ENCODE assay signal across 24 cellular contexts in genomic region chr5:133116601-133117000, GRCh38.
DNase-seq lines count a peak whose midpoint lies in the region; ATAC-seq and TF ChIP-seq lines count a peak whose summit lies in the region.
"Had no signal": no experiment of that assay in that cellular context is flagged by ENCODE, and none has a peak within 500 bp of the region (broad histone marks: within the 10 kb centered on the region; RNA-seq: fewer than 3 reads in every experiment).

No MANE protein-coding gene starts in this region.

- no peak for ATAC-seq in activated CD8-positive, alpha-beta memory T cell treated with anti-CD3 and anti-CD28 coated beads, Interleukin-2, amount 10 ng/mL, durations not matched to agents 7 days and 5 days
- ATAC-seq in stimulated activated memory B cell treated with anti-CD40 and anti-IgM and Interleukin-4, amounts not matched to agents 10 μg/mL and 1 μg/mL and 100 μg/mL, for 72 hours = no peak
- ATAC-seq: CD8-positive, alpha-beta T cell had no signal

- no peak overlapping the region for H3K4me3 Mint-ChIP-seq in activated CD8-positive, alpha-beta memory T cell treated with anti-CD3 and anti-CD28 coated beads, Interleukin-2, amount 10 ng/mL, durations not matched to agents 7 days and 5 days
- no peak overlapping the region for H3K4me3 Mint-ChIP-seq in stimulated activated memory B cell treated with anti-CD40 and anti-IgM and Interleukin-4, amounts not matched to agents 10 μg/mL and 1 μg/mL and 100 μg/mL, for 72 hours
- H3K4me3 Mint-ChIP-seq: CD8-positive, alpha-beta T cell had no signal

- H3K36me3 ChIP-seq in parathyroid adenoma (ENCODE audit: control insufficient read depth, insufficient read depth, low read length) = no peaks in the 10 kb centered on the region
- H3K36me3 ChIP-seq: BLaER1 treated with 17β-estradiol and CSF1 and Interleukin-3, amounts not matched to agents 10 nM and 100 nM had no signal

- H3K27ac Mint-ChIP-seq in activated CD8-positive, alpha-beta memory T cell treated with anti-CD3 and anti-CD28 coated beads, Interleukin-2, amount 10 ng/mL, durations not matched to agents 7 days and 5 days = no peak overlapping the region
- peak overlapping the region; percentile 28 for H3K27ac Mint-ChIP-seq in stimulated activated memory B cell treated with anti-CD40 and anti-IgM and Interleukin-4, amounts not matched to agents 10 μg/mL and 1 μg/mL and 100 μg/mL, for 72 hours
- H3K27ac Mint-ChIP-seq: CD8-positive, alpha-beta T cell had no signal

- no peaks in the 10 kb centered on the region for H3K36me3 Mint-ChIP-seq in activated CD8-positive, alpha-beta memory T cell treated with anti-CD3 and anti-CD28 coated beads, Interleukin-2, amount 10 ng/mL, durations not matched to agents 7 days and 5 days
- H3K36me3 Mint-ChIP-seq in stimulated activated memory B cell treated with anti-CD40 and anti-IgM and Interleukin-4, amounts not matched to agents 10 μg/mL and 1 μg/mL and 100 μg/mL, for 72 hours = no peaks in the 10 kb centered on the region
- H3K36me3 Mint-ChIP-seq: CD8-positive, alpha-beta T cell had no signal

- DNase-seq in activated CD8-positive, alpha-beta memory T cell treated with anti-CD3 and anti-CD28 coated beads, Interleukin-2, amount 50 U/mL, for 48 hours = peak; percentile 33
- DNase-seq in activated CD8-positive, alpha-beta memory T cell treated with anti-CD3 and anti-CD28 coated beads, Interleukin-2, amount 10 ng/mL, durations not matched to agents 7 days and 5 days = no peak
- DNase-seq in fibroblast of villous mesenchyme (ENCODE audit: low read depth) = peak; percentile 80
- no peak for DNase-seq in cerebellar nuclear complex (lab: John Stamatoyannopoulos, UW)
- DNase-seq in NK-92 (lab: John Stamatoyannopoulos, UW; ENCODE audit: unreplicated experiment) = no peak
- no peak for DNase-seq in putamen (ENCODE audit: low spot score)
- DNase-seq: 8988T; CD8-positive, alpha-beta T cell; EL; GF-D8; MM.1S; NCI-H1092; NCI-H1436; NCI-H187 treated with DMSO at 0.1 percent for 48 hours; NCI-H2107; NCI-H446 treated with DMSO at 0.1 percent for 48 hours; NCI-H526 treated with DMSO at 0.1 percent for 48 hours; PC-9; SHP77 treated with DMSO at 0.1 percent for 48 hours had no signal

- no peaks in the 10 kb centered on the region for H3K79me2 ChIP-seq in parathyroid adenoma

- no peak overlapping the region for H3K27ac ChIP-seq in parathyroid adenoma
- H3K27ac ChIP-seq: BLaER1 treated with 17β-estradiol and CSF1 and Interleukin-3, amounts not matched to agents 10 nM and 100 nM; PC-9; RWPE1; SK-N-MC had no signal

- H3K27me3 ChIP-seq in parathyroid adenoma (ENCODE audit: control insufficient read depth, insufficient read depth, low read length) = no peaks in the 10 kb centered on the region
- H3K27me3 ChIP-seq: BLaER1 treated with 17β-estradiol and CSF1 and Interleukin-3, amounts not matched to agents 10 nM and 100 nM had no signal

- no peaks in the 10 kb centered on the region for H3K27me3 Mint-ChIP-seq in activated CD8-positive, alpha-beta memory T cell treated with anti-CD3 and anti-CD28 coated beads, Interleukin-2, amount 10 ng/mL, durations not matched to agents 7 days and 5 days
- no peaks in the 10 kb centered on the region for H3K27me3 Mint-ChIP-seq in stimulated activated memory B cell treated with anti-CD40 and anti-IgM and Interleukin-4, amounts not matched to agents 10 μg/mL and 1 μg/mL and 100 μg/mL, for 72 hours

- H3K4me1 ChIP-seq in parathyroid adenoma = peaks cover 21% of the 10 kb centered on the region

- H3K4me2 ChIP-seq in parathyroid adenoma (ENCODE audit: low read length) = no peak overlapping the region
- H3K4me2 ChIP-seq: BLaER1 treated with 17β-estradiol and CSF1 and Interleukin-3, amounts not matched to agents 10 nM and 100 nM; PC-9 had no signal

- CTCF ChIA-PET in activated CD8-positive, alpha-beta memory T cell treated with anti-CD3 and anti-CD28 coated beads, Interleukin-2, amount 10 ng/mL, durations not matched to agents 7 days and 5 days (lab: Charles Lee) = interaction anchor here (1.3 kb wide), 1 partner anchor 9 kb away, joined by 3 read pairs; no protein-coding TSS in a partner anchor

- H2AFZ ChIP-seq in parathyroid adenoma = peak overlapping the region; percentile 42
- H2AFZ ChIP-seq: PC-9 had no signal

- H3K9me3 ChIP-seq in parathyroid adenoma (ENCODE audit: control insufficient read depth, low read length) = no peaks in the 10 kb centered on the region
- H3K9me3 ChIP-seq: BLaER1 treated with 17β-estradiol and CSF1 and Interleukin-3, amounts not matched to agents 10 nM and 100 nM had no signal

- no peak overlapping the region for H3K9ac ChIP-seq in parathyroid adenoma
- H3K9ac ChIP-seq: BLaER1 treated with 17β-estradiol and CSF1 and Interleukin-3, amounts not matched to agents 10 nM and 100 nM had no signal

- TF ChIP-seq CTCF in fibroblast of villous mesenchyme (IDR thresholded peaks at IDR 0.05; ENCODE audit: insufficient read depth, low read depth, low read length) (no peak), parathyroid adenoma (IDR thresholded peaks at IDR 0.05) (no peak)

- H3K4me3 ChIP-seq in fibroblast of villous mesenchyme (ENCODE audit: low read depth, low read length) (no peak overlapping the region), parathyroid adenoma (ENCODE audit: low read depth, low read length) (no peak overlapping the region)
- H3K4me3 ChIP-seq: BLaER1 treated with 17β-estradiol and CSF1 and Interleukin-3, amounts not matched to agents 10 nM and 100 nM; PC-9; SK-N-MC had no signal

- no peaks in the 10 kb centered on the region for H3K4me1 Mint-ChIP-seq in activated CD8-positive, alpha-beta memory T cell treated with anti-CD3 and anti-CD28 coated beads, Interleukin-2, amount 10 ng/mL, durations not matched to agents 7 days and 5 days
- H3K4me1 Mint-ChIP-seq in stimulated activated memory B cell treated with anti-CD40 and anti-IgM and Interleukin-4, amounts not matched to agents 10 μg/mL and 1 μg/mL and 100 μg/mL, for 72 hours = peaks cover 41% of the 10 kb centered on the region

- no peaks in the 10 kb centered on the region for H3K9me3 Mint-ChIP-seq in activated CD8-positive, alpha-beta memory T cell treated with anti-CD3 and anti-CD28 coated beads, Interleukin-2, amount 10 ng/mL, durations not matched to agents 7 days and 5 days (ENCODE audit: low read depth)
- no peaks in the 10 kb centered on the region for H3K9me3 Mint-ChIP-seq in stimulated activated memory B cell treated with anti-CD40 and anti-IgM and Interleukin-4, amounts not matched to agents 10 μg/mL and 1 μg/mL and 100 μg/mL, for 72 hours
- H3K9me3 Mint-ChIP-seq: CD8-positive, alpha-beta T cell had no signal

Comparison
In these comparisons a context has a peak if more than half of its experiments do, and no peak if none do; other contexts are left out.
1. DNase-seq: peak in activated CD8-positive, alpha-beta memory T cell treated with anti-CD3 and anti-CD28 coated beads, Interleukin-2, amount 50 U/mL, for 48 hours (single experiment) and fibroblast of villous mesenchyme (single experiment); none in activated CD8-positive, alpha-beta memory T cell treated with anti-CD3 and anti-CD28 coated beads, Interleukin-2, amount 10 ng/mL, durations not matched to agents 7 days and 5 days (single experiment), cerebellar nuclear complex (0 of 2), NK-92 (single experiment) and putamen (single experiment).